ENCODE assay signal across 8 cellular contexts in the genomic region with DNA sequence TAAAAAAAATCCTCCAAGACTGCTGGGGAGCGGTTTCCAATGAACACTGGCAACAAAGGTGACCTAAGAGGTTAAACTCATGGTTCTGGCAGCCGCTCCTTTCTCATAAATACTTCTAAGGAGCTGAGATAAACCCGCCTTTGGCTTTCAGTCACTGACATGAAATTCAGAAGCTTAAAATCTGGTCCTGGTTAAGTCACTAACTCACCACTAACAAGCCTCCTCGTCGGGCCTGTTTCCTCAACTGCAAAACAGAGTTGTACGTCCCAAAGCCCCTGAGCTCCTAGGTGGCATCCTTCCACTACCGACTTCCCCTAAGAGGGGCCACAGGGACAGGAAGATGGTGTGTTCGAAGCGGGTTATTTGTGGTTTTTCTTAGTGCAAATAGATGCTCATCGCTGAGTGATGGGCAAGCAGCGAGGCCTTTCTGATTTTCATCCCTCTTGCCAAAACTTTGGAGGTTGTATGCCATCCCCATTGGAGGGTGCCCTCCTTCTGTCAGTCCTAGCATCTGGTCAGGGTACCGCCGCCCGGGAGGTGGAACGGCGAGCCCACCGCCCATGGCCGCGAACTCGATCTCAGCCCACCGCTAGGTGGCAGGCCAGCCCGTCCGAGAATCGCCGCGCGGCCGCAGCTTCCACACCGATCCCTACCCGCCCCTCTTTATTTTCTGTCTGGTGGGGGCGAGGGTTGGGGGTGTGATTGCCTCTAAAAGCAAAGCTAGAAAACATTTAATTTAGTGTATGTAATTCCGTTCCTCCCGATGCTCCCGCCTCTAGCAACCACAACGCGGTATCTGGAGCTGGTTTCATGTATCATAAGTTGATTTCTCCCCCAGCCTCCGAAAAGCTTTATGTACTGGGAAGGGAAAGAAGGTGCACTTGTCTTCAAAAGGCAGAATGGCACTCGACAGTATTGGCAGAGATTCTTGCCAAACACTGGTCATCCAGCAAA. TPM values are rescaled to one million over a fixed set of nuclear protein-coding genes. Genes with fewer than 3 reads are reported as not detected.
DNase-seq lines count a peak whose midpoint lies in the region; ATAC-seq, FAIRE-seq and TF ChIP-seq lines count a peak whose summit lies in the region.

No MANE protein-coding gene starts in this region.

- H3K9ac ChIP-seq in kidney (ENCODE audit: low read length in 2 of 2) (peak overlapping the region; percentile 83 to 98), smooth muscle cell (ENCODE audit: low read depth) (peak overlapping the region; percentile 76)

- TF ChIP-seq CTCF in kidney (IDR thresholded peaks at IDR 0.05; ENCODE audit: borderline replicate concordance, extremely low read depth, insufficient read depth) (peak; percentile 91), smooth muscle cell (IDR thresholded peaks at IDR 0.05; ENCODE audit: borderline replicate concordance, insufficient read depth, poor library complexity, severe bottlenecking) (peak; percentile 78)

- H3F3A ChIP-seq in smooth muscle cell (ENCODE audit: low read depth), result peaks cover 6% of the 10 kb centered on the region

- DNase-seq in GM03348 (ENCODE audit: low spot score) (peak; percentile 72), NCI-H1048 (lab: John Stamatoyannopoulos, UW) (peak; percentile 24), cerebellar cortex (ENCODE audit: low spot score) (peak; percentile 57), kidney (peak; percentile 89), smooth muscle cell (lab: John Stamatoyannopoulos, UW; ENCODE audit: unreplicated experiment) (peak; percentile 40)
- DNase-seq in activated CD4-positive, CD25-positive, alpha-beta regulatory T cell (lab: John Stamatoyannopoulos, UW), result peak; percentile 54 to 66 (median 60)

- intact Hi-C loops in kidney (cut with DNase I), result loop anchor here (5.0 to 10.0 kb wide), 2 partner anchors 304 to 1212 kb away; no protein-coding TSS in a partner anchor

- H3K79me2 ChIP-seq in smooth muscle cell (ENCODE audit: low read depth), result peaks cover 59% of the 10 kb centered on the region

- no peaks in the 10 kb centered on the region for H3K27me3 ChIP-seq in smooth muscle cell (ENCODE audit: low read depth)

- no peak for FAIRE-seq in kidney (lab: Jason Lieb, UNC)

- 2% methylated on average over 38 of the region's 38 CpGs for WGBS in smooth muscle cell (ENCODE audit: low lambda C conversion rate)

- H3K4me3 ChIP-seq in kidney (ENCODE audit: low read length in 2 of 2), result peak overlapping the region; percentile 73 to 91
- H3K4me3 ChIP-seq in smooth muscle cell, result peak overlapping the region; percentile 96

- H3K27ac ChIP-seq in kidney (ENCODE audit: low read depth in 2 of 2, low read length in 2 of 2), result peak overlapping the region; percentile 94 to 97
- H3K27ac ChIP-seq in smooth muscle cell (ENCODE audit: low read depth), result peak overlapping the region; percentile 93

- ATAC-seq in HG03460 (IDR thresholded peaks at IDR 0.05; ENCODE audit: unreplicated experiment) (no peak), HG03139 (IDR thresholded peaks at IDR 0.05; ENCODE audit: unreplicated experiment) (no peak)

- H3K9me3 ChIP-seq in kidney (ENCODE audit: control insufficient read depth in 1 of 2, low read length in 2 of 2) (no peaks in the 10 kb centered on the region), smooth muscle cell (replicated peaks; ENCODE audit: low read depth) (no peaks in the 10 kb centered on the region)

- H3K4me1 ChIP-seq in kidney (ENCODE audit: control insufficient read depth in 1 of 2, insufficient read depth in 1 of 2, low read depth in 1 of 2, low read length in 2 of 2), result peaks cover 11 to 18% of the 10 kb centered on the region in 2 donors
- H3K4me1 ChIP-seq in smooth muscle cell (ENCODE audit: low read depth), result peaks cover 15% of the 10 kb centered on the region

- H2AFZ ChIP-seq in smooth muscle cell (ENCODE audit: low read depth), result no peak overlapping the region

- H3K4me2 ChIP-seq in smooth muscle cell, result peak overlapping the region; percentile 99

- no peaks in the 10 kb centered on the region for H3K36me3 ChIP-seq in kidney (ENCODE audit: control insufficient read depth in 1 of 2, insufficient read depth in 2 of 2, low read length in 2 of 2)
- H3K36me3 ChIP-seq in smooth muscle cell (ENCODE audit: low read depth), result no peaks in the 10 kb centered on the region

- H4K20me1 ChIP-seq in smooth muscle cell (ENCODE audit: low read depth), result peaks cover 58% of the 10 kb centered on the region

RNA-seq across cellular contexts. Expression of a gene that starts 4.5 kb away (rescaled TPM):
- 110 TPM for total RNA-seq in kidney
- polyA plus RNA-seq in kidney (ENCODE audit: insufficient read depth, low read depth, low replicate concordance), result 7.3 TPM
- total RNA-seq in smooth muscle cell, result 30.8 and 39.1 TPM in 2 replicates
- 16.8 and 18.3 TPM in 2 replicates for polyA plus RNA-seq in smooth muscle cell

RNA-seq across cellular contexts. Expression of a gene that starts 38.4 kb away (rescaled TPM):
- not detected for total RNA-seq in kidney
- polyA plus RNA-seq in kidney (ENCODE audit: insufficient read depth, low read depth, low replicate concordance), result not detected
- total RNA-seq in smooth muscle cell, result not detected in 2 replicates
- polyA plus RNA-seq in smooth muscle cell, result not detected in 2 replicates

Comparison
In these comparisons a context has a peak if more than half of its experiments do, and no peak if none do; other contexts are left out.
1. DNase-seq: peak in every context shown above with its lines; median percentile 89 in kidney; 72 in GM03348; 60 in activated CD4-positive, CD25-positive, alpha-beta regulatory T cell; 57 in cerebellar cortex; 40 in smooth muscle cell; 24 in NCI-H1048.